Comparison of ENCODE assay signal across 13 cellular contexts in the genomic region with DNA sequence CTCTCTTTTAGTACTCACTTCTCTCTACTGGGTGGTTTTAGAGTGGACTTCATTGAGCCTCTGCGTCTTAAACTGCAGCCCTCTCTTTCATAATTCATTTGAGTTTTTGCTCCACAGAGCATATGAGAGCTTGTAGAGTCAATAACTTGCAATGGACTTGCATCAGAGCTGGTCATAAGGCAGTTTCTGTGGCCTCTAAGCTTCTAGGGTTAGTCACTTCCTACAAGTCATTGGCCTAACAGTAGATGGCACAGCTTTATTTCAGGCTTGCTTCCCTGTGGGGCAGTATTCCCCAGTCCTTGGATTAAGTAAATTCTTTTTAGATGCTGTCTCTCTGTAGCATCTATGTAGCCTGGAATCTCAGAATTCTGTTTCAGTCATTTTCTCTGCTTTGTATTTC.
DNase-seq lines count a peak whose midpoint lies in the region; ATAC-seq and TF ChIP-seq lines count a peak whose summit lies in the region.
"Had no signal": no experiment of that assay in that cellular context is flagged by ENCODE, and none has a peak within 500 bp of the region (broad histone marks: within the 10 kb centered on the region; RNA-seq: fewer than 3 reads in every experiment).

No MANE protein-coding gene starts in this region.

- H2AFZ ChIP-seq in PC-3 (ENCODE audit: low read length) (peak overlapping the region; percentile 22; the same call in 1 of the 2 replicates), MM.1S (ENCODE audit: low read length) (no peak overlapping the region)

- no TSS peak for BruUV-seq in PC-3 (replicated peaks; lab: Mats Ljungman, UMichigan)

- H3K9me3 ChIP-seq in PC-3 (ENCODE audit: low read length) (no peaks in the 10 kb centered on the region), MM.1S (replicated peaks; ENCODE audit: insufficient read depth, low read length) (no peaks in the 10 kb centered on the region)

- H4K20me1 ChIP-seq in PC-3 (ENCODE audit: low read length) (no peaks in the 10 kb centered on the region), MM.1S (ENCODE audit: insufficient read depth, low read length) (no peaks in the 10 kb centered on the region)

- intact Hi-C loops in PC-3 (cut with micrococcal nuclease): loop anchor here (10.0 kb wide), 1 partner anchor 610 kb away; no protein-coding TSS in a partner anchor

- POLR2A ChIA-PET in PC-3 (lab: Charles Lee; ENCODE audit: unreplicated experiment) (interaction anchor here (0.5 to 1.0 kb wide), 4 partner anchors 10 to 610 kb away, joined by 3 to 11 read pairs (median 4); no protein-coding TSS in a partner anchor), HEK293T (lab: Yijun Ruan, JAX) (no interaction called here)

- H3K9me2 ChIP-seq in PC-3 (replicated peaks; ENCODE audit: low read length) (no peaks in the 10 kb centered on the region), MM.1S (replicated peaks; ENCODE audit: insufficient read depth, low read length) (no peaks in the 10 kb centered on the region)

- H3K9ac ChIP-seq in PC-3 (ENCODE audit: low read length) (no peak overlapping the region), MM.1S (ENCODE audit: low read length) (no peak overlapping the region)

- H3K4me3 ChIP-seq in PC-3 (ENCODE audit: low read length) (no peak overlapping the region), fibroblast of pulmonary artery (replicated peaks; ENCODE audit: low read depth, low read length) (no peak overlapping the region), MM.1S (ENCODE audit: low read length) (no peak overlapping the region)

- CTCF ChIA-PET in PC-3 (lab: Charles Lee): no interaction called here
- CTCF ChIA-PET in HEK293T (lab: Yijun Ruan, JAX): no interaction called here

- H3K36me3 ChIP-seq in PC-3 (ENCODE audit: low read depth, low read length) (no peaks in the 10 kb centered on the region), MM.1S (replicated peaks; ENCODE audit: insufficient read depth, low read length) (no peaks in the 10 kb centered on the region)

- H3K4me2 ChIP-seq in PC-3 (ENCODE audit: low read length): peak overlapping the region; percentile 11; the same call in 1 of the 2 replicates
- no peak overlapping the region for H3K4me2 ChIP-seq in MM.1S (ENCODE audit: low read depth, low read length)

- TF ChIP-seq CTCF in PC-3 (conservative IDR thresholded peaks at IDR 0.05; ENCODE audit: low read depth, low read length) (peak; percentile 43), fibroblast of pulmonary artery (IDR thresholded peaks at IDR 0.05; ENCODE audit: low read length, missing control alignments) (peak; percentile 10), MM.1S (IDR thresholded peaks at IDR 0.05; ENCODE audit: low read length) (no peak)

- peak overlapping the region; percentile 5; the same call in 1 of the 2 replicates for H3K27ac ChIP-seq in PC-3 (ENCODE audit: low read length)
- H3K27ac ChIP-seq in MM.1S (ENCODE audit: low read length): no peak overlapping the region

- DNase-seq in SKM-1 treated with dmso at 0.1 percent for 144 hours (lab: John Stamatoyannopoulos, UW; ENCODE audit: unreplicated experiment) (peak; percentile 12), SKM-1 (lab: John Stamatoyannopoulos, UW; ENCODE audit: unreplicated experiment) (no peak), PC-3 (peak; percentile 81), fibroblast of pulmonary artery (ENCODE audit: low read depth) (peak; percentile 75), SHP77 treated with DMSO at 0.1 percent for 48 hours (lab: John Stamatoyannopoulos, UW) (no peak), MM.1S (no peak), HEK293T (ENCODE audit: extremely low spot score) (no peak)
- DNase-seq in activated CD4-positive, alpha-beta T cell treated with anti-CD3 and anti-CD28 coated beads, Interleukin-2, amount 50 U/mL, for 4 hours: no peak
- DNase-seq: activated naive CD4-positive, alpha-beta T cell treated with anti-CD3 and anti-CD28 coated beads, Interleukin-2, amount 50 U/mL, for 16 hours; Kasumi-1; NCI-H446 treated with DMSO at 0.1 percent for 48 hours; nephron progenitor cell; stimulated activated naive B cell treated with anti-CD40 and anti-IgM and Interleukin-4, amounts not matched to agents 10 μg/mL and 1 μg/mL and 100 μg/mL, for 72 hours had no signal

- H3F3A ChIP-seq in PC-3 (ENCODE audit: low read length, unreplicated experiment) (no peaks in the 10 kb centered on the region), MM.1S (ENCODE audit: insufficient read depth, low read length) (no peaks in the 10 kb centered on the region)

- H3K4me1 ChIP-seq in PC-3 (ENCODE audit: insufficient read depth, low read length) (peaks cover 7% of the 10 kb centered on the region), MM.1S (ENCODE audit: low read length) (no peaks in the 10 kb centered on the region)

- no peaks in the 10 kb centered on the region for H3K79me2 ChIP-seq in PC-3 (ENCODE audit: low read length)
- no peaks in the 10 kb centered on the region for H3K79me2 ChIP-seq in MM.1S (ENCODE audit: low read length)

- H3K27me3 ChIP-seq in PC-3 (ENCODE audit: low read length): no peaks in the 10 kb centered on the region
- H3K27me3 ChIP-seq in MM.1S (replicated peaks; ENCODE audit: insufficient read depth, low read length): no peaks in the 10 kb centered on the region

- ATAC-seq in PC-3: peak; percentile 100
- ATAC-seq: stimulated activated naive B cell treated with anti-CD40 and anti-IgM and Interleukin-4, amounts not matched to agents 10 μg/mL and 1 μg/mL and 100 μg/mL, for 72 hours had no signal

TF ChIP-seq in HEK293T, 16 proteins besides CTCF, POLR2A, EP300 and RAD21:
- TF ChIP-seq FOXK2 (IDR thresholded peaks at IDR 0.05) (no peak), FOXA1 (IDR thresholded peaks at IDR 0.05) (no peak), LEF1 (IDR thresholded peaks at IDR 0.05; ENCODE audit: borderline replicate concordance) (no peak), NFRKB (IDR thresholded peaks at IDR 0.05) (no peak), TARDBP (IDR thresholded peaks at IDR 0.05) (no peak), CTBP1 (IDR thresholded peaks at IDR 0.05; ENCODE audit: borderline replicate concordance) (no peak), ARNT (IDR thresholded peaks at IDR 0.05) (no peak), BHLHE40 (IDR thresholded peaks at IDR 0.05; ENCODE audit: borderline replicate concordance) (no peak), SUZ12 (IDR thresholded peaks at IDR 0.05) (no peak), HDGF (IDR thresholded peaks at IDR 0.05; ENCODE audit: borderline replicate concordance) (no peak)
- TF ChIP-seq, protein P1, sequence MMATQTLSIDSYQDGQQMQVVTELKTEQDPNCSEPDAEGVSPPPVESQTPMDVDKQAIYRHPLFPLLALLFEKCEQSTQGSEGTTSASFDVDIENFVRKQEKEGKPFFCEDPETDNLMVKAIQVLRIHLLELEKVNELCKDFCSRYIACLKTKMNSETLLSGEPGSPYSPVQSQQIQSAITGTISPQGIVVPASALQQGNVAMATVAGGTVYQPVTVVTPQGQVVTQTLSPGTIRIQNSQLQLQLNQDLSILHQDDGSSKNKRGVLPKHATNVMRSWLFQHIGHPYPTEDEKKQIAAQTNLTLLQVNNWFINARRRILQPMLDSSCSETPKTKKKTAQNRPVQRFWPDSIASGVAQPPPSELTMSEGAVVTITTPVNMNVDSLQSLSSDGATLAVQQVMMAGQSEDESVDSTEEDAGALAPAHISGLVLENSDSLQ (IDR thresholded peaks at IDR 0.05): no peak

Comparison
In these comparisons a context has a peak if more than half of its experiments do, and no peak if none do; other contexts are left out.
1. DNase-seq: peak in SKM-1 treated with dmso at 0.1 percent for 144 hours (single experiment), PC-3 (single experiment) and fibroblast of pulmonary artery (single experiment); none in SKM-1 (single experiment), SHP77 treated with DMSO at 0.1 percent for 48 hours (single experiment), activated CD4-positive, alpha-beta T cell treated with anti-CD3 and anti-CD28 coated beads, Interleukin-2, amount 50 U/mL, for 4 hours (0 of 2), MM.1S (single experiment) and HEK293T (single experiment).